ENCODE assay signal across 9 cellular contexts in the genomic region with DNA sequence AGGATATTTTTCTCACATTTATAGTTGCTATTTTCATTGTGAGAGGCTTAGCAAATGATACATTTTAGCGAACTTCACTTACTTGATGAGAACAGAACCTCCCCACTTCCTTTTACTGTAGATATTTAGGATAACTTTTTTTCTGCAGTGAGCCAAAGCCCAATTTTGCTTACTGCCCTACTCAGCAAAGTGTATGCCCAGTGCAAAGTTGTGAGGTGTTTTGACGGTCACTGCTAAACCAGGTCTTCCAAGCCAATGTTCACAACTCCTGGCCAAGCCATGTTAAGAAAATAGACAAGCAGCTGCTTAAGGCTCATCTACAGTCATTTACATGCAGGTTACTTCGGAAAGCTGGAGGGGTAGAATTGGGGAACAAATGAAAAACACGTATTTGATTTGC.
"Had no signal": no experiment of that assay in that cellular context is flagged by ENCODE, and none has a peak within 500 bp of the region (broad histone marks: within the 10 kb centered on the region; RNA-seq: fewer than 3 reads in every experiment).

No MANE protein-coding gene starts in this region.

- ATAC-seq: HCT116 had no signal

- H3K9me3 ChIP-seq: HAP-1 had no signal

- H2AFZ ChIP-seq: GM23248 had no signal

- H3K9me3 Mint-ChIP-seq: HFFc6 had no signal

- DNase-seq: GM23248, GOT3, H7, H9, HCEC 1CT, HFFc6 had no signal

- H3K9ac ChIP-seq: GM23248 had no signal

- H3K36me3 ChIP-seq: HAP-1 had no signal

- H3K4me3 ChIP-seq: GM23248, HAP-1 had no signal

- H3K4me3 Mint-ChIP-seq: H9, HFFc6 had no signal

- H3K27ac ChIP-seq: GM23248 had no signal

- H3K27ac Mint-ChIP-seq: HFFc6 had no signal

- FAIRE-seq: H54 had no signal
